ENCODE assay signal across 1 cellular context in the genomic region with DNA sequence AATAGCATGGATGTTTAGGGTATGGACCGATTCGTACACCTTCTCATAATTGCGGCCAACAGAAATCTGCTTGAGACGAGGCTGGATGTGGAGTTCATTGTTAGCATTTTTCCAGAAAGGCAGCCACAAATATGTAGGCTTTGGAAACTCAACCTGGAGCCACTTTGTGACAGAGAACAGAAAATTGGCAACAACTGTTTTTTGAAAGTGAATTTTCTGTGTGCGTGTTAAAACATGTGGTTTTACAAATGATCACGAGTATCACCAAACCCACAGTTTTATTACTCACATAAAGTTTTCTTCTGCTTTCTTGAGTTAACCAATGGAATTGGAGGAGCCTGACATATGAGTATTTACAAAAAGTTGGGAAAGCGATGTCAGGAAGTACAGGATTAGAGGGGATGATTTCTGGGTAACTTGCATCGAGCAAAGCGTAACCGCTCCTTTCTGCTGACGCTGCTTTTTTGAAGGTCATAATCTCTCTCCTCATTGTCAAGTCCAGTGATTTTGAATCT.
TF ChIP-seq lines count a peak whose summit lies in the region.

No MANE protein-coding gene starts in this region.

TF ChIP-seq in GM23338, 12 proteins besides CTCF, POLR2A, EP300 and RAD21 (continued from another document):
- TF ChIP-seq, protein P1, sequence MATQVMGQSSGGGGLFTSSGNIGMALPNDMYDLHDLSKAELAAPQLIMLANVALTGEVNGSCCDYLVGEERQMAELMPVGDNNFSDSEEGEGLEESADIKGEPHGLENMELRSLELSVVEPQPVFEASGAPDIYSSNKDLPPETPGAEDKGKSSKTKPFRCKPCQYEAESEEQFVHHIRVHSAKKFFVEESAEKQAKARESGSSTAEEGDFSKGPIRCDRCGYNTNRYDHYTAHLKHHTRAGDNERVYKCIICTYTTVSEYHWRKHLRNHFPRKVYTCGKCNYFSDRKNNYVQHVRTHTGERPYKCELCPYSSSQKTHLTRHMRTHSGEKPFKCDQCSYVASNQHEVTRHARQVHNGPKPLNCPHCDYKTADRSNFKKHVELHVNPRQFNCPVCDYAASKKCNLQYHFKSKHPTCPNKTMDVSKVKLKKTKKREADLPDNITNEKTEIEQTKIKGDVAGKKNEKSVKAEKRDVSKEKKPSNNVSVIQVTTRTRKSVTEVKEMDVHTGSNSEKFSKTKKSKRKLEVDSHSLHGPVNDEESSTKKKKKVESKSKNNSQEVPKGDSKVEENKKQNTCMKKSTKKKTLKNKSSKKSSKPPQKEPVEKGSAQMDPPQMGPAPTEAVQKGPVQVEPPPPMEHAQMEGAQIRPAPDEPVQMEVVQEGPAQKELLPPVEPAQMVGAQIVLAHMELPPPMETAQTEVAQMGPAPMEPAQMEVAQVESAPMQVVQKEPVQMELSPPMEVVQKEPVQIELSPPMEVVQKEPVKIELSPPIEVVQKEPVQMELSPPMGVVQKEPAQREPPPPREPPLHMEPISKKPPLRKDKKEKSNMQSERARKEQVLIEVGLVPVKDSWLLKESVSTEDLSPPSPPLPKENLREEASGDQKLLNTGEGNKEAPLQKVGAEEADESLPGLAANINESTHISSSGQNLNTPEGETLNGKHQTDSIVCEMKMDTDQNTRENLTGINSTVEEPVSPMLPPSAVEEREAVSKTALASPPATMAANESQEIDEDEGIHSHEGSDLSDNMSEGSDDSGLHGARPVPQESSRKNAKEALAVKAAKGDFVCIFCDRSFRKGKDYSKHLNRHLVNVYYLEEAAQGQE (IDR thresholded peaks at IDR 0.05; ENCODE audit: unreplicated experiment), result no peak
- TF ChIP-seq, protein P2, sequence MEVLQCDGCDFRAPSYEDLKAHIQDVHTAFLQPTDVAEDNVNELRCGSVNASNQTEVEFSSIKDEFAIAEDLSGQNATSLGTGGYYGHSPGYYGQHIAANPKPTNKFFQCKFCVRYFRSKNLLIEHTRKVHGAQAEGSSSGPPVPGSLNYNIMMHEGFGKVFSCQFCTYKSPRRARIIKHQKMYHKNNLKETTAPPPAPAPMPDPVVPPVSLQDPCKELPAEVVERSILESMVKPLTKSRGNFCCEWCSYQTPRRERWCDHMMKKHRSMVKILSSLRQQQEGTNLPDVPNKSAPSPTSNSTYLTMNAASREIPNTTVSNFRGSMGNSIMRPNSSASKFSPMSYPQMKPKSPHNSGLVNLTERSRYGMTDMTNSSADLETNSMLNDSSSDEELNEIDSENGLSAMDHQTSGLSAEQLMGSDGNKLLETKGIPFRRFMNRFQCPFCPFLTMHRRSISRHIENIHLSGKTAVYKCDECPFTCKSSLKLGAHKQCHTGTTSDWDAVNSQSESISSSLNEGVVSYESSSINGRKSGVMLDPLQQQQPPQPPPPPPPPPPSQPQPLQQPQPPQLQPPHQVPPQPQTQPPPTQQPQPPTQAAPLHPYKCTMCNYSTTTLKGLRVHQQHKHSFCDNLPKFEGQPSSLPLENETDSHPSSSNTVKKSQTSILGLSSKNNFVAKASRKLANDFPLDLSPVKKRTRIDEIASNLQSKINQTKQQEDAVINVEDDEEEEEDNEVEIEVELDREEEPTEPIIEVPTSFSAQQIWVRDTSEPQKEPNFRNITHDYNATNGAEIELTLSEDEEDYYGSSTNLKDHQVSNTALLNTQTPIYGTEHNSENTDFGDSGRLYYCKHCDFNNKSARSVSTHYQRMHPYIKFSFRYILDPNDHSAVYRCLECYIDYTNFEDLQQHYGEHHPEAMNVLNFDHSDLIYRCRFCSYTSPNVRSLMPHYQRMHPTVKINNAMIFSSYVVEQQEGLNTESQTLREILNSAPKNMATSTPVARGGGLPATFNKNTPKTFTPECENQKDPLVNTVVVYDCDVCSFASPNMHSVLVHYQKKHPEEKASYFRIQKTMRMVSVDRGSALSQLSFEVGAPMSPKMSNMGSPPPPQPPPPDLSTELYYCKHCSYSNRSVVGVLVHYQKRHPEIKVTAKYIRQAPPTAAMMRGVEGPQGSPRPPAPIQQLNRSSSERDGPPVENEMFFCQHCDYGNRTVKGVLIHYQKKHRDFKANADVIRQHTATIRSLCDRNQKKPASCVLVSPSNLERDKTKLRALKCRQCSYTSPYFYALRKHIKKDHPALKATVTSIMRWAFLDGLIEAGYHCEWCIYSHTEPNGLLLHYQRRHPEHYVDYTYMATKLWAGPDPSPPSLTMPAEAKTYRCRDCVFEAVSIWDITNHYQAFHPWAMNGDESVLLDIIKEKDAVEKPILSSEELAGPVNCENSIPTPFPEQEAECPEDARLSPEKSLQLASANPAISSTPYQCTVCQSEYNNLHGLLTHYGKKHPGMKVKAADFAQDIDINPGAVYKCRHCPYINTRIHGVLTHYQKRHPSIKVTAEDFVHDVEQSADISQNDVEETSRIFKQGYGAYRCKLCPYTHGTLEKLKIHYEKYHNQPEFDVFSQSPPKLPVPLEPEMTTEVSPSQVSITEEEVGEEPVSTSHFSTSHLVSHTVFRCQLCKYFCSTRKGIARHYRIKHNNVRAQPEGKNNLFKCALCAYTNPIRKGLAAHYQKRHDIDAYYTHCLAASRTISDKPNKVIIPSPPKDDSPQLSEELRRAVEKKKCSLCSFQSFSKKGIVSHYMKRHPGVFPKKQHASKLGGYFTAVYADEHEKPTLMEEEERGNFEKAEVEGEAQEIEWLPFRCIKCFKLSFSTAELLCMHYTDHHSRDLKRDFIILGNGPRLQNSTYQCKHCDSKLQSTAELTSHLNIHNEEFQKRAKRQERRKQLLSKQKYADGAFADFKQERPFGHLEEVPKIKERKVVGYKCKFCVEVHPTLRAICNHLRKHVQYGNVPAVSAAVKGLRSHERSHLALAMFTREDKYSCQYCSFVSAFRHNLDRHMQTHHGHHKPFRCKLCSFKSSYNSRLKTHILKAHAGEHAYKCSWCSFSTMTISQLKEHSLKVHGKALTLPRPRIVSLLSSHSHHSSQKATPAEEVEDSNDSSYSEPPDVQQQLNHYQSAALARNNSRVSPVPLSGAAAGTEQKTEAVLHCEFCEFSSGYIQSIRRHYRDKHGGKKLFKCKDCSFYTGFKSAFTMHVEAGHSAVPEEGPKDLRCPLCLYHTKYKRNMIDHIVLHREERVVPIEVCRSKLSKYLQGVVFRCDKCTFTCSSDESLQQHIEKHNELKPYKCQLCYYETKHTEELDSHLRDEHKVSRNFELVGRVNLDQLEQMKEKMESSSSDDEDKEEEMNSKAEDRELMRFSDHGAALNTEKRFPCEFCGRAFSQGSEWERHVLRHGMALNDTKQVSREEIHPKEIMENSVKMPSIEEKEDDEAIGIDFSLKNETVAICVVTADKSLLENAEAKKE (CRISPR knock-in tag; IDR thresholded peaks at IDR 0.05), result no peak
- no peak for TF ChIP-seq ZNF114 (CRISPR knock-in tag; IDR thresholded peaks at IDR 0.05)
TF ChIP-seq in GM23338: peak in this region for 0.
